14 cellular contexts compared by ENCODE assay signal in genomic region chr12:127126260-127126628, GRCh38.
DNase-seq lines count a peak whose midpoint lies in the region; ATAC-seq and TF ChIP-seq lines count a peak whose summit lies in the region.
"Had no signal": no experiment of that assay in that cellular context is flagged by ENCODE, and none has a peak within 500 bp of the region (broad histone marks: within the 10 kb centered on the region; RNA-seq: fewer than 3 reads in every experiment).

No MANE protein-coding gene starts in this region.

- H3K27ac ChIP-seq in GM23248, result peak overlapping the region; percentile 56
- H3K27ac ChIP-seq in RWPE1, result peak overlapping the region; percentile 79
- peak overlapping the region; percentile 30 for H3K27ac ChIP-seq in trophoblast cell (ENCODE audit: low read depth, low read length)
- H3K27ac ChIP-seq: colonic mucosa, neutrophil had no signal

- H3K36me3 ChIP-seq in GM23248 (ENCODE audit: low read depth), result no peaks in the 10 kb centered on the region
- no peaks in the 10 kb centered on the region for H3K36me3 ChIP-seq in trophoblast cell (ENCODE audit: control insufficient read depth in 1 of 2, insufficient read depth in 2 of 2, low read length in 2 of 2)
- H3K36me3 ChIP-seq: colonic mucosa, neutrophil had no signal

- no peak overlapping the region for H4K8ac ChIP-seq in trophoblast cell (ENCODE audit: low read depth, low read length)

- no peaks in the 10 kb centered on the region for H3K27me3 ChIP-seq in GM23248 (replicated peaks; ENCODE audit: insufficient read depth)
- H3K27me3 ChIP-seq in trophoblast cell (ENCODE audit: insufficient read depth, low read length), result no peaks in the 10 kb centered on the region
- H3K27me3 ChIP-seq: colonic mucosa, neutrophil had no signal

- H3K4me2 ChIP-seq in GM23248 (ENCODE audit: unreplicated experiment), result no peak overlapping the region
- H3K4me2 ChIP-seq in trophoblast cell (ENCODE audit: low read length), result no peak overlapping the region

- no peak overlapping the region for H3K14ac ChIP-seq in trophoblast cell (ENCODE audit: low read length)

- H2BK5ac ChIP-seq in trophoblast cell (ENCODE audit: low read depth, low read length, poor library complexity), result no peak overlapping the region

- peaks cover 44% of the 10 kb centered on the region for H3K27me3 Mint-ChIP-seq in T-helper 17 cell

- no peak overlapping the region for H4K12ac ChIP-seq in trophoblast cell (ENCODE audit: low read depth, low read length)

- peak; percentile 9 for ATAC-seq in GM19328 (IDR thresholded peaks at IDR 0.05; ENCODE audit: unreplicated experiment)
- no peak for ATAC-seq in T-helper 17 cell
- no peak for ATAC-seq in HG02885 (IDR thresholded peaks at IDR 0.05; ENCODE audit: poor library complexity, unreplicated experiment)
- ATAC-seq: CD8-positive, alpha-beta T cell had no signal

- WGBS in GM23248 (ENCODE audit: low coverage in 1 of 2, low lambda C conversion rate in 2 of 2, missing lambda C conversion rate in 2 of 2), 2 experiments, result 91 to 100% methylated on average over 2 of the region's 2 CpGs
- no CpG with 5 or more reads among the region's 2 CpGs for WGBS in trophoblast cell (ENCODE audit: extremely low coverage, insufficient coverage, insufficient read length)

- peaks cover 2% of the 10 kb centered on the region for H3K4me1 Mint-ChIP-seq in T-helper 17 cell

- no peaks in the 10 kb centered on the region for H3K79me1 ChIP-seq in trophoblast cell (ENCODE audit: low read length)

- peaks cover 2% of the 10 kb centered on the region for H3K36me3 Mint-ChIP-seq in T-helper 17 cell (ENCODE audit: low read depth)
- H3K36me3 Mint-ChIP-seq: CD8-positive, alpha-beta T cell had no signal

- no peaks in the 10 kb centered on the region for H3K9me2 ChIP-seq in GM23248 (ENCODE audit: insufficient read depth)

- no peak overlapping the region for H3K23ac ChIP-seq in trophoblast cell (ENCODE audit: low read length)

- TF ChIP-seq CTCF in RWPE1 (conservative IDR thresholded peaks at IDR 0.05; ENCODE audit: low read depth), result no peak

- H3K4me3 Mint-ChIP-seq in T-helper 17 cell, result no peak overlapping the region
- H3K4me3 Mint-ChIP-seq: CD8-positive, alpha-beta T cell; H9 had no signal

- H3K4me3 ChIP-seq in GM23248 (no peak overlapping the region), trophoblast cell (ENCODE audit: low read depth, low read length) (no peak overlapping the region)
- H3K4me3 ChIP-seq: colonic mucosa had no signal

- H4K91ac ChIP-seq in trophoblast cell (ENCODE audit: low read depth, low read length), result no peak overlapping the region

- POLR2A ChIA-PET in RWPE1 (lab: Yijun Ruan, JAX; ENCODE audit: low non-redundant PET), result no interaction called here

- CTCF ChIA-PET in RWPE1 (lab: Yijun Ruan, JAX), result no interaction called here

- no peak overlapping the region for H2BK12ac ChIP-seq in trophoblast cell (ENCODE audit: low read length)

- H2AFZ ChIP-seq in GM23248 (no peak overlapping the region), trophoblast cell (ENCODE audit: insufficient read depth, low read length, poor library complexity) (no peak overlapping the region)

- H4K20me1 ChIP-seq in GM23248 (ENCODE audit: insufficient read depth), result no peaks in the 10 kb centered on the region

- in situ Hi-C loops in GM23248 (cut with MboI), result no loop called here

- H3K9me3 ChIP-seq in GM23248 (ENCODE audit: low read depth), result no peaks in the 10 kb centered on the region
- H3K9me3 ChIP-seq in trophoblast cell (ENCODE audit: insufficient read depth, low read depth, low read length), result no peaks in the 10 kb centered on the region
- no peaks in the 10 kb centered on the region for H3K9me3 ChIP-seq in T-helper 17 cell (ENCODE audit: control insufficient read depth, low read length, poor library complexity, severe bottlenecking)
- H3K9me3 ChIP-seq: colonic mucosa, neutrophil had no signal

- no peak overlapping the region for H3K4ac ChIP-seq in trophoblast cell (ENCODE audit: low read depth, low read length)

- no peak overlapping the region for H3K18ac ChIP-seq in trophoblast cell (ENCODE audit: low read length)

- no peak overlapping the region for H3K27ac Mint-ChIP-seq in T-helper 17 cell
- H3K27ac Mint-ChIP-seq: CD8-positive, alpha-beta T cell had no signal

- no peak overlapping the region for H2AK5ac ChIP-seq in trophoblast cell (ENCODE audit: low read length)

- peak overlapping the region; percentile 28; the same call in 1 of the 2 replicates for H3K9ac ChIP-seq in GM23248
- H3K9ac ChIP-seq in trophoblast cell (ENCODE audit: low read length), result no peak overlapping the region

- H3K4me1 ChIP-seq in GM23248 (ENCODE audit: insufficient read depth) (peaks cover 12% of the 10 kb centered on the region), trophoblast cell (ENCODE audit: control insufficient read depth in 1 of 2, insufficient read depth in 2 of 2, low read length in 2 of 2) (peaks cover 0 to 6% of the 10 kb centered on the region in 2 experiments)
- H3K4me1 ChIP-seq: colonic mucosa had no signal

- peaks cover 16% of the 10 kb centered on the region for H3F3A ChIP-seq in GM23248 (ENCODE audit: insufficient read depth)

- DNase-seq in GM23248 (no peak), RWPE1 (ENCODE audit: low spot score) (no peak), trophoblast cell (no peak), T-helper 17 cell (no peak), glomerular visceral epithelial cell (ENCODE audit: extremely low spot score) (no peak)
- DNase-seq: CD8-positive, alpha-beta T cell; H9; NCI-H1436; NCI-H524 treated with DMSO at 0.1 percent for 48 hours; RPMI8226 had no signal

- no peaks in the 10 kb centered on the region for H3K79me2 ChIP-seq in GM23248 (ENCODE audit: insufficient read depth)
- no peaks in the 10 kb centered on the region for H3K79me2 ChIP-seq in trophoblast cell (ENCODE audit: control insufficient read depth, insufficient read depth, low read length, poor library complexity)

- H2BK120ac ChIP-seq in trophoblast cell (ENCODE audit: insufficient read depth, low read length, poor library complexity), result no peak overlapping the region
